8 cellular contexts compared by ENCODE assay signal in genomic region chr17:82781894-82782274, GRCh38. TPM values are rescaled to one million over a fixed set of nuclear protein-coding genes. Genes with fewer than 3 reads are reported as not detected.
A peak's percentile ranks its signal among the peaks of the same experiment; 100 is the strongest.
DNase-seq lines count a peak whose midpoint lies in the region; ATAC-seq and TF ChIP-seq lines count a peak whose summit lies in the region.

No MANE protein-coding gene starts in this region.

- no peak for ATAC-seq in GM19351 (IDR thresholded peaks at IDR 0.05; ENCODE audit: unreplicated experiment)

- peaks cover 21% of the 10 kb centered on the region for H3K36me3 ChIP-seq in left ventricle myocardium inferior

- H3K27ac ChIP-seq in left ventricle myocardium inferior (replicated peaks): peak overlapping the region; percentile 80

- DNase-seq in AG09309 (ENCODE audit: low read depth) (peak; percentile 29), GM19238 (ENCODE audit: insufficient read length, low spot score) (peak; percentile 93), NCI-H128 (lab: John Stamatoyannopoulos, UW; ENCODE audit: unreplicated experiment) (peak; percentile 64), T-helper 2 cell (peak; percentile 62 to 82 (median 68)), amniotic epithelial cell (ENCODE audit: low read depth) (peak; percentile 58), left ventricle myocardium inferior (peak; percentile 82), retinal pigment epithelial cell (ENCODE audit: low read depth) (no peak)

- H3K4me1 ChIP-seq in left ventricle myocardium inferior: peaks cover 14% of the 10 kb centered on the region

- H3K4me3 ChIP-seq in AG09309 (ENCODE audit: control insufficient read depth, low read depth, low read length) (no peak overlapping the region), left ventricle myocardium inferior (peak overlapping the region; percentile 27), retinal pigment epithelial cell (ENCODE audit: low read length) (no peak overlapping the region)

- intact Hi-C loops in left ventricle myocardium inferior (cut with micrococcal nuclease): loop anchor here (5.0 kb wide), 1 partner anchor 135 kb away; no protein-coding TSS in a partner anchor

- peak; percentile 99 for TF ChIP-seq CTCF in AG09309 (IDR thresholded peaks at IDR 0.05; ENCODE audit: control insufficient read depth, insufficient read depth, low read depth, low read length, missing control alignments)
- peak; percentile 99 for TF ChIP-seq CTCF in left ventricle myocardium inferior (IDR thresholded peaks at IDR 0.05; ENCODE audit: borderline replicate concordance)
- peak; percentile 99 for TF ChIP-seq CTCF in retinal pigment epithelial cell (conservative IDR thresholded peaks at IDR 0.05; ENCODE audit: low read depth, low read length)

- no peaks in the 10 kb centered on the region for H3K27me3 ChIP-seq in left ventricle myocardium inferior (ENCODE audit: low read depth)

- no peaks in the 10 kb centered on the region for H3K9me3 ChIP-seq in left ventricle myocardium inferior (replicated peaks)

RNA-seq across cellular contexts. Expression of gene TBCD, which starts 30.0 kb away (rescaled TPM):
- 48.0 TPM for total RNA-seq in left ventricle myocardium inferior

RNA-seq across cellular contexts. Expression of gene FN3K, which starts 46.5 kb away (rescaled TPM):
- 79.1 TPM for total RNA-seq in left ventricle myocardium inferior

RNA-seq across cellular contexts. Expression of gene ZNF750, which starts 57.9 kb away (rescaled TPM):
- not detected for total RNA-seq in left ventricle myocardium inferior
